1 cellular context compared by ENCODE assay signal in the genomic region with DNA sequence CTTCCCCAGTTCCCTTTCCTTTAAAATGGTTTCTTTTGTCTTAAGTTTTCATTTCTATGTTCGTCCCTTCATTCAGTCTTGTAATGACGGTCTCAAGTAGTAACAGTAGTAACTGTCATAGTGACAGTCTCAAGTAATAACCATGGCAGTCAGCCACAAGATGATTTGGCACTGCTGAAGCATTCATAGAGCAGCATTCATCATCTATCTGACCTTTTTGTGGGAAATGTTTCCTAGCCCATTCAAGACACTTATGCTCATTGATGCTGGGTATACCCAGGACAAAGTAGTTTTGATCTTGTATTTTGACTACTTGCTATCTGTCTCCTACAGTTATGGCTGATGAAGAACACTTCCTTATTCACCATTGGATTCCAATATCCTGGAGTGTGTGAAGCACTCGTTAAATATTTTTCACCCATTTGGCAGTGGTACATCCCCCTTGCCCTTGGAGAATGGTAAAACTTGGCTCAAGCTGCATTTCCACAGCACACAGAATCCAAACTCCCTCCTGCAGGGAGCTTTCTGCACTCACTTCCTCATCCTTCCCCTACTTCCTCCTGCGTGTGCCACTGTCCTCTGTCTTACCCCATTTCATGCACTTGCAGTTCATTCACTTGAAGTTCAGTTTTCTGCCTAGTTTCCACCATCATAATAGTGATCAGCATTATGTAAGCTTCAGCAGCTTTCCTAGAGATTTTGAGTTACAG.
TF ChIP-seq lines count a peak whose summit lies in the region.

No MANE protein-coding gene starts in this region.

TF ChIP-seq in GM23338, 12 proteins besides CTCF, POLR2A, EP300 and RAD21 (continued from another document):
- no peak for TF ChIP-seq STAT1 (IDR thresholded peaks at IDR 0.05; ENCODE audit: unreplicated experiment)
- TF ChIP-seq, protein P1, sequence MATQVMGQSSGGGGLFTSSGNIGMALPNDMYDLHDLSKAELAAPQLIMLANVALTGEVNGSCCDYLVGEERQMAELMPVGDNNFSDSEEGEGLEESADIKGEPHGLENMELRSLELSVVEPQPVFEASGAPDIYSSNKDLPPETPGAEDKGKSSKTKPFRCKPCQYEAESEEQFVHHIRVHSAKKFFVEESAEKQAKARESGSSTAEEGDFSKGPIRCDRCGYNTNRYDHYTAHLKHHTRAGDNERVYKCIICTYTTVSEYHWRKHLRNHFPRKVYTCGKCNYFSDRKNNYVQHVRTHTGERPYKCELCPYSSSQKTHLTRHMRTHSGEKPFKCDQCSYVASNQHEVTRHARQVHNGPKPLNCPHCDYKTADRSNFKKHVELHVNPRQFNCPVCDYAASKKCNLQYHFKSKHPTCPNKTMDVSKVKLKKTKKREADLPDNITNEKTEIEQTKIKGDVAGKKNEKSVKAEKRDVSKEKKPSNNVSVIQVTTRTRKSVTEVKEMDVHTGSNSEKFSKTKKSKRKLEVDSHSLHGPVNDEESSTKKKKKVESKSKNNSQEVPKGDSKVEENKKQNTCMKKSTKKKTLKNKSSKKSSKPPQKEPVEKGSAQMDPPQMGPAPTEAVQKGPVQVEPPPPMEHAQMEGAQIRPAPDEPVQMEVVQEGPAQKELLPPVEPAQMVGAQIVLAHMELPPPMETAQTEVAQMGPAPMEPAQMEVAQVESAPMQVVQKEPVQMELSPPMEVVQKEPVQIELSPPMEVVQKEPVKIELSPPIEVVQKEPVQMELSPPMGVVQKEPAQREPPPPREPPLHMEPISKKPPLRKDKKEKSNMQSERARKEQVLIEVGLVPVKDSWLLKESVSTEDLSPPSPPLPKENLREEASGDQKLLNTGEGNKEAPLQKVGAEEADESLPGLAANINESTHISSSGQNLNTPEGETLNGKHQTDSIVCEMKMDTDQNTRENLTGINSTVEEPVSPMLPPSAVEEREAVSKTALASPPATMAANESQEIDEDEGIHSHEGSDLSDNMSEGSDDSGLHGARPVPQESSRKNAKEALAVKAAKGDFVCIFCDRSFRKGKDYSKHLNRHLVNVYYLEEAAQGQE (IDR thresholded peaks at IDR 0.05; ENCODE audit: unreplicated experiment), result no peak
- no peak for TF ChIP-seq ZNF331 (CRISPR knock-in tag; IDR thresholded peaks at IDR 0.05; ENCODE audit: low read depth)
- TF ChIP-seq, protein P2, sequence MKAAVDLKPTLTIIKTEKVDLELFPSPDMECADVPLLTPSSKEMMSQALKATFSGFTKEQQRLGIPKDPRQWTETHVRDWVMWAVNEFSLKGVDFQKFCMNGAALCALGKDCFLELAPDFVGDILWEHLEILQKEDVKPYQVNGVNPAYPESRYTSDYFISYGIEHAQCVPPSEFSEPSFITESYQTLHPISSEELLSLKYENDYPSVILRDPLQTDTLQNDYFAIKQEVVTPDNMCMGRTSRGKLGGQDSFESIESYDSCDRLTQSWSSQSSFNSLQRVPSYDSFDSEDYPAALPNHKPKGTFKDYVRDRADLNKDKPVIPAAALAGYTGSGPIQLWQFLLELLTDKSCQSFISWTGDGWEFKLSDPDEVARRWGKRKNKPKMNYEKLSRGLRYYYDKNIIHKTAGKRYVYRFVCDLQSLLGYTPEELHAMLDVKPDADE (IDR thresholded peaks at IDR 0.05), result no peak
- TF ChIP-seq JUNB (IDR thresholded peaks at IDR 0.05; ENCODE audit: unreplicated experiment), result no peak
- no peak for TF ChIP-seq NANOG (IDR thresholded peaks at IDR 0.05; ENCODE audit: borderline replicate concordance)
